ENCODE assay signal across 1 cellular context in the genomic region with DNA sequence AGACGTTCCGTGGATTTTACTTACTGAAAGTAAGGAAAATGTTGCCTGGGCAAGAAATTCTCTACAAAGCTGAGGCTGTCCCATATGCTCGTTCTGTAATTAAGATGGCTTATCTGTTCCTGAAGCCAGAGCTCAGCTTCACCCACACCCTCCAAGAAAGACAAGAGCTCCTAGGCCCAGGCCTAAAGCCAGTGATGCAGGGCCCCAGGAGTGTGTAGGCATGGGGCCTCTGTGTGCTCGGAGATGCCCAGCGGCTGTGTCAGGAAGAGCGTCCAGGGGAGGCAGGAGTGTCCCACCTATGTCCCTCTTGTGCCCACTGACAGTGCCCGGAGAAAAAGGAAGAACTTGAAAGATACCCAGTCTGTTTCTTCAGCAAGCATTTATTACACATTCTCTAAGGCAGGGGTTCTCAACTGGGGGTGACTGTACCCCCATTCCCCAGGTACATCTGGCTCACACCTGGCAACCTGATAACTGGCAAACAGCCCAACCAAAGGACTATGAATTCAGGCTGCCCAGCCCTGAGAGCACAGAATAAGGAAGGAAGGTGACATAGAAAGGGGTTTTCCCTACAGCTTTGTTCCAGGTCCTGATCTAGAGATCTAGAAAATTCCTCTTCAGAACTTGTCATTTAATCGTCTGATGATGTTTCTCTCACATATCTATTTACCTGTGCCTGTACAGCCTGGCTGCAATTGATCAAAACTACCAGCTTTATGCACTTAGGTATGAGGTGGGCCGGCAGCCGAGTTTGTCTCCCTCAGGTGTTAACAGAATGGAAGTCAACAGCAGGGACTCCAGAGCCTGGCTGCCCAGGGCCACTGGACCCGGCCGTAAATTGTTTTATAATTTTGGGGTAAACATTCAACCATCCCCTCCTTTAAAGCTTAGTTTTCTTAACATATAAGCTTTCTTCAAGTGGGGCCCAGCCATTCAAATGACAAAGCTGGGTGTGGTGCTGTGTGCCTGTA.
A peak's percentile ranks its signal among the peaks of the same experiment; 100 is the strongest.
TF ChIP-seq lines count a peak whose summit lies in the region.

No MANE protein-coding gene starts in this region.

TF ChIP-seq in HepG2, 621 proteins besides CTCF, POLR2A, EP300 and RAD21:
- TF ChIP-seq ISX (CRISPR knock-in tag; conservative IDR thresholded peaks at IDR 0.05) (0 out of 2 replicates have a peak, but pooled peaks have one; percentile 31), NPAS2 (CRISPR knock-in tag; IDR thresholded peaks at IDR 0.05; ENCODE audit: borderline replicate concordance) (no peak), GTF3A (CRISPR knock-in tag; conservative IDR thresholded peaks at IDR 0.05) (no peak), EZH2 (conservative IDR thresholded peaks at IDR 0.05; ENCODE audit: low read depth, low read length) (no peak), ZNF10 (CRISPR knock-in tag; IDR thresholded peaks at IDR 0.05; ENCODE audit: borderline replicate concordance, low read depth) (no peak), ARNTL (CRISPR knock-in tag; IDR thresholded peaks at IDR 0.05) (no peak), YEATS4 (CRISPR knock-in tag; IDR thresholded peaks at IDR 0.05; ENCODE audit: borderline replicate concordance) (no peak), HDAC2 (CRISPR knock-in tag; IDR thresholded peaks at IDR 0.05) (no peak)
- TF ChIP-seq, protein P1, sequence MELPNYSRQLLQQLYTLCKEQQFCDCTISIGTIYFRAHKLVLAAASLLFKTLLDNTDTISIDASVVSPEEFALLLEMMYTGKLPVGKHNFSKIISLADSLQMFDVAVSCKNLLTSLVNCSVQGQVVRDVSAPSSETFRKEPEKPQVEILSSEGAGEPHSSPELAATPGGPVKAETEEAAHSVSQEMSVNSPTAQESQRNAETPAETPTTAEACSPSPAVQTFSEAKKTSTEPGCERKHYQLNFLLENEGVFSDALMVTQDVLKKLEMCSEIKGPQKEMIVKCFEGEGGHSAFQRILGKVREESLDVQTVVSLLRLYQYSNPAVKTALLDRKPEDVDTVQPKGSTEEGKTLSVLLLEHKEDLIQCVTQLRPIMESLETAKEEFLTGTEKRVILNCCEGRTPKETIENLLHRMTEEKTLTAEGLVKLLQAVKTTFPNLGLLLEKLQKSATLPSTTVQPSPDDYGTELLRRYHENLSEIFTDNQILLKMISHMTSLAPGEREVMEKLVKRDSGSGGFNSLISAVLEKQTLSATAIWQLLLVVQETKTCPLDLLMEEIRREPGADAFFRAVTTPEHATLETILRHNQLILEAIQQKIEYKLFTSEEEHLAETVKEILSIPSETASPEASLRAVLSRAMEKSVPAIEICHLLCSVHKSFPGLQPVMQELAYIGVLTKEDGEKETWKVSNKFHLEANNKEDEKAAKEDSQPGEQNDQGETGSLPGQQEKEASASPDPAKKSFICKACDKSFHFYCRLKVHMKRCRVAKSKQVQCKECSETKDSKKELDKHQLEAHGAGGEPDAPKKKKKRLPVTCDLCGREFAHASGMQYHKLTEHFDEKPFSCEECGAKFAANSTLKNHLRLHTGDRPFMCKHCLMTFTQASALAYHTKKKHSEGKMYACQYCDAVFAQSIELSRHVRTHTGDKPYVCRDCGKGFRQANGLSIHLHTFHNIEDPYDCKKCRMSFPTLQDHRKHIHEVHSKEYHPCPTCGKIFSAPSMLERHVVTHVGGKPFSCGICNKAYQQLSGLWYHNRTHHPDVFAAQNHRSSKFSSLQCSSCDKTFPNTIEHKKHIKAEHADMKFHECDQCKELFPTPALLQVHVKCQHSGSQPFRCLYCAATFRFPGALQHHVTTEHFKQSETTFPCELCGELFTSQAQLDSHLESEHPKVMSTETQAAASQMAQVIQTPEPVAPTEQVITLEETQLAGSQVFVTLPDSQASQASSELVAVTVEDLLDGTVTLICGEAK (IDR thresholded peaks at IDR 0.05), result no peak
- TF ChIP-seq, protein P1 (CRISPR knock-in tag; IDR thresholded peaks at IDR 0.05), result no peak
TF ChIP-seq in HepG2: peak in this region for 1.
